In genomic region chr2:134466141-134466540, GRCh38 we compare ENCODE assay signal across 9 cellular contexts.
DNase-seq lines count a peak whose midpoint lies in the region; ATAC-seq, FAIRE-seq and TF ChIP-seq lines count a peak whose summit lies in the region.
"Had no signal": no experiment of that assay in that cellular context is flagged by ENCODE, and none has a peak within 500 bp of the region (broad histone marks: within the 10 kb centered on the region; RNA-seq: fewer than 3 reads in every experiment).

No MANE protein-coding gene starts in this region.

- no peak overlapping the region for H2AFZ ChIP-seq in astrocyte (ENCODE audit: low read depth, low read length)
- H2AFZ ChIP-seq in mesenchymal stem cell (ENCODE audit: low read depth, low read length) = no peak overlapping the region

- H3K4me3 ChIP-seq in astrocyte (ENCODE audit: insufficient read depth, low read depth, low read length) = no peak overlapping the region
- no peak overlapping the region for H3K4me3 ChIP-seq in mesenchymal stem cell (ENCODE audit: insufficient read depth in 1 of 2, low read depth in 1 of 2, low read length in 2 of 2)
- no peak overlapping the region for H3K4me3 ChIP-seq in foreskin fibroblast (ENCODE audit: low read depth in 1 of 2, low read length in 2 of 2)

- no peak overlapping the region for H2BK15ac ChIP-seq in mesenchymal stem cell (ENCODE audit: low read depth, poor library complexity, severe bottlenecking)

- no peaks in the 10 kb centered on the region for H3K36me3 ChIP-seq in astrocyte (ENCODE audit: insufficient read depth, low read length)
- peaks cover 0 to 36% of the 10 kb centered on the region in 2 experiments for H3K36me3 ChIP-seq in mesenchymal stem cell (ENCODE audit: control insufficient read depth in 1 of 2, insufficient read depth in 2 of 2, low read depth in 1 of 2, low read length in 2 of 2)

- H3K27ac Mint-ChIP-seq in astrocyte (ENCODE audit: unreplicated experiment) = no peak overlapping the region
- H3K27ac Mint-ChIP-seq: activated naive CD4-positive, alpha-beta T cell treated with anti-CD3 and anti-CD28 coated beads, Interleukin-2, amount 50 U/mL, for 24 hours had no signal

- H3K14ac ChIP-seq in mesenchymal stem cell (ENCODE audit: low read length in 2 of 2) = no peak overlapping the region

- TF ChIP-seq CTCF in C4-2B (conservative IDR thresholded peaks at IDR 0.05) = peak; percentile 60
- TF ChIP-seq CTCF in GM20000 (IDR thresholded peaks at IDR 0.05; ENCODE audit: extremely low read depth, missing control alignments) = peak; percentile 37
- no peak for TF ChIP-seq CTCF in astrocyte (IDR thresholded peaks at IDR 0.05; ENCODE audit: insufficient read depth, low read depth, low read length)
- TF ChIP-seq CTCF in foreskin fibroblast (IDR thresholded peaks at IDR 0.05; ENCODE audit: low read depth, low read length) = no peak

- no peaks in the 10 kb centered on the region for H3K9me3 Mint-ChIP-seq in astrocyte (ENCODE audit: unreplicated experiment)
- H3K9me3 Mint-ChIP-seq: activated naive CD4-positive, alpha-beta T cell treated with anti-CD3 and anti-CD28 coated beads, Interleukin-2, amount 50 U/mL, for 24 hours had no signal

- DNase-seq in GM20000 (ENCODE audit: low spot score) (peak; percentile 39), NCI-H510A (lab: John Stamatoyannopoulos, UW) (peak; percentile 11), astrocyte (ENCODE audit: low read depth) (peak; percentile 6), mesenchymal stem cell (peak; percentile 12), foreskin fibroblast (no peak)
- no peak for DNase-seq in NK-92 treated with Interleukin-12 subunit alpha and Interleukin-12 subunit beta, amount 100 ng/mL, for 24 hours (lab: John Stamatoyannopoulos, UW)

- H3K4me2 ChIP-seq in astrocyte (ENCODE audit: low read length) (no peak overlapping the region), mesenchymal stem cell (ENCODE audit: low read length, poor library complexity, severe bottlenecking) (no peak overlapping the region)

- no peak overlapping the region for H3K9ac ChIP-seq in astrocyte (ENCODE audit: low read length)
- no peak overlapping the region for H3K9ac ChIP-seq in mesenchymal stem cell (ENCODE audit: low read length)

- H3K9me3 ChIP-seq in astrocyte (ENCODE audit: insufficient read depth, low read depth, low read length) = no peaks in the 10 kb centered on the region
- H3K9me3 ChIP-seq in mesenchymal stem cell (ENCODE audit: control insufficient read depth, low read length) = no peaks in the 10 kb centered on the region

- H3K4me1 ChIP-seq in astrocyte (ENCODE audit: insufficient read depth, low read length) (no peaks in the 10 kb centered on the region), mesenchymal stem cell (ENCODE audit: control insufficient read depth, insufficient read depth, low read depth, low read length) (peaks cover 10% of the 10 kb centered on the region)

- H3K79me1 ChIP-seq in mesenchymal stem cell (replicated peaks; ENCODE audit: low read length, poor library complexity, severe bottlenecking) = peaks cover 14% of the 10 kb centered on the region

- ATAC-seq in HG03280 (IDR thresholded peaks at IDR 0.05; ENCODE audit: unreplicated experiment) = no peak

- H3K4me1 Mint-ChIP-seq in astrocyte (ENCODE audit: low read depth, unreplicated experiment) = no peaks in the 10 kb centered on the region

- no peak overlapping the region for H3K18ac ChIP-seq in mesenchymal stem cell (ENCODE audit: low read depth in 1 of 2, low read length in 2 of 2)

- no peak overlapping the region for H4K91ac ChIP-seq in mesenchymal stem cell (ENCODE audit: low read length)

- H3K27me3 Mint-ChIP-seq in astrocyte (ENCODE audit: low read depth, unreplicated experiment) = peaks cover 16% of the 10 kb centered on the region
- H3K27me3 Mint-ChIP-seq: activated naive CD4-positive, alpha-beta T cell treated with anti-CD3 and anti-CD28 coated beads, Interleukin-2, amount 50 U/mL, for 24 hours had no signal

- H3K27me3 ChIP-seq in astrocyte (ENCODE audit: insufficient read depth, low read length) = no peaks in the 10 kb centered on the region
- H3K27me3 ChIP-seq in mesenchymal stem cell (ENCODE audit: control insufficient read depth in 1 of 2, insufficient read depth in 1 of 2, low read length in 2 of 2) = peaks cover 0 to 22% of the 10 kb centered on the region in 2 experiments

- H2AK5ac ChIP-seq in mesenchymal stem cell (ENCODE audit: low read length, severe bottlenecking) = no peak overlapping the region

- H2BK120ac ChIP-seq in mesenchymal stem cell (ENCODE audit: low read depth, low read length) = no peak overlapping the region

- FAIRE-seq in astrocyte (lab: Jason Lieb, UNC) = no peak

- H4K20me1 ChIP-seq in astrocyte (ENCODE audit: insufficient read depth, low read length) = no peaks in the 10 kb centered on the region

- no peaks in the 10 kb centered on the region for H3K36me3 Mint-ChIP-seq in astrocyte (ENCODE audit: low read depth, unreplicated experiment)
- H3K36me3 Mint-ChIP-seq: activated naive CD4-positive, alpha-beta T cell treated with anti-CD3 and anti-CD28 coated beads, Interleukin-2, amount 50 U/mL, for 24 hours had no signal

- no peak overlapping the region for H3K4ac ChIP-seq in mesenchymal stem cell (ENCODE audit: low read depth in 1 of 2, low read length in 2 of 2)

- H2BK5ac ChIP-seq in mesenchymal stem cell (ENCODE audit: low read depth, low read length, poor library complexity, severe bottlenecking) = no peak overlapping the region

- H4K8ac ChIP-seq in mesenchymal stem cell (ENCODE audit: low read length) = no peak overlapping the region

- H3K27ac ChIP-seq in C4-2B (no peak overlapping the region), astrocyte (ENCODE audit: low read depth, low read length) (no peak overlapping the region), mesenchymal stem cell (ENCODE audit: low read length, poor library complexity, severe bottlenecking) (peak overlapping the region; percentile 38)

- no peak overlapping the region for H2BK12ac ChIP-seq in mesenchymal stem cell (ENCODE audit: low read length in 2 of 2)

- no peak overlapping the region for H3K23ac ChIP-seq in mesenchymal stem cell (ENCODE audit: low read length in 2 of 2)

- H3K4me3 Mint-ChIP-seq in astrocyte (ENCODE audit: unreplicated experiment) = no peak overlapping the region
- H3K4me3 Mint-ChIP-seq: activated naive CD4-positive, alpha-beta T cell treated with anti-CD3 and anti-CD28 coated beads, Interleukin-2, amount 50 U/mL, for 24 hours had no signal

- no peaks in the 10 kb centered on the region for H3K79me2 ChIP-seq in astrocyte (ENCODE audit: insufficient read depth, low read length)

- 79% methylated on average over 3 of the region's 3 CpGs for WGBS in mesenchymal stem cell

Comparison
In these comparisons a context has a peak if more than half of its experiments do, and no peak if none do; other contexts are left out.
1. CTCF ChIP-seq: peak in C4-2B (single experiment) and GM20000 (single experiment); none in astrocyte (single experiment) and foreskin fibroblast (single experiment).
2. DNase-seq: peak in GM20000 (single experiment), NCI-H510A (single experiment), astrocyte (single experiment) and mesenchymal stem cell (single experiment); none in foreskin fibroblast (0 of 2) and NK-92 treated with Interleukin-12 subunit alpha and Interleukin-12 subunit beta, amount 100 ng/mL, for 24 hours (single experiment).